ENCODE assay signal across 18 cellular contexts in genomic region chr5:140310434-140310833, GRCh38. TPM values are rescaled to one million over a fixed set of nuclear protein-coding genes. Genes with fewer than 3 reads are reported as not detected.
DNase-seq lines count a peak whose midpoint lies in the region; ATAC-seq and TF ChIP-seq lines count a peak whose summit lies in the region.
"Had no signal": no experiment of that assay in that cellular context is flagged by ENCODE, and none has a peak within 500 bp of the region (broad histone marks: within the 10 kb centered on the region; RNA-seq: fewer than 3 reads in every experiment).

No MANE protein-coding gene starts in this region.

- intact Hi-C loops in left ventricle myocardium superior (cut with micrococcal nuclease), result no loop called here
- intact Hi-C loops in Caco-2 (cut with micrococcal nuclease; ENCODE audit: unreplicated experiment), result no loop called here

- H3K36me3 Mint-ChIP-seq in chondrocyte (ENCODE audit: low read depth) (no peaks in the 10 kb centered on the region), Caco-2 (ENCODE audit: insufficient read depth, unreplicated experiment) (no peaks in the 10 kb centered on the region), T-cell (no peaks in the 10 kb centered on the region)
- H3K36me3 Mint-ChIP-seq: activated CD4-positive, alpha-beta memory T cell treated with anti-CD3 and anti-CD28 coated beads for 36 hours; activated naive CD8-positive, alpha-beta T cell treated with anti-CD3 and anti-CD28 coated beads, Interleukin-2, amount 10 ng/mL, durations not matched to agents 7 days and 5 days had no signal

- H4K8ac ChIP-seq in mesenchymal stem cell (ENCODE audit: low read length), result no peak overlapping the region

- ATAC-seq in left ventricle myocardium superior, result no peak
- ATAC-seq in GM18519 (IDR thresholded peaks at IDR 0.05; ENCODE audit: low FRiP score, unreplicated experiment), result no peak
- ATAC-seq in T-cell (replicated peaks in 1 of 4), result no peak

- no peak overlapping the region for H2AK5ac ChIP-seq in mesenchymal stem cell (ENCODE audit: low read length, severe bottlenecking)

- peaks cover 31% of the 10 kb centered on the region for H3K4me1 Mint-ChIP-seq in chondrocyte (ENCODE audit: low read depth)
- peaks cover 26% of the 10 kb centered on the region for H3K4me1 Mint-ChIP-seq in Caco-2 (ENCODE audit: low read depth, unreplicated experiment)
- H3K4me1 Mint-ChIP-seq in T-cell, result no peaks in the 10 kb centered on the region

- no peak overlapping the region for H4K91ac ChIP-seq in mesenchymal stem cell (ENCODE audit: low read length)

- H3K4me1 ChIP-seq in cardiac muscle cell (ENCODE audit: low read depth) (peaks cover 20% of the 10 kb centered on the region), mesenchymal stem cell (ENCODE audit: control insufficient read depth, insufficient read depth, low read depth, low read length) (peaks cover 11% of the 10 kb centered on the region), Caco-2 (peaks cover 16% of the 10 kb centered on the region)
- H3K4me1 ChIP-seq: breast epithelium had no signal

- no peak overlapping the region for H3K18ac ChIP-seq in mesenchymal stem cell (ENCODE audit: low read depth in 1 of 2, low read length in 2 of 2)

- no TSS peak for BruUV-seq in Caco-2 (replicated peaks; lab: Mats Ljungman, UMichigan)

- no peak overlapping the region for H3K4ac ChIP-seq in mesenchymal stem cell (ENCODE audit: low read depth in 1 of 2, low read length in 2 of 2)

- no peaks in the 10 kb centered on the region for H3K9me3 ChIP-seq in cardiac muscle cell (ENCODE audit: low read depth)
- H3K9me3 ChIP-seq in mesenchymal stem cell (ENCODE audit: control insufficient read depth, low read length), result no peaks in the 10 kb centered on the region
- H3K9me3 ChIP-seq in Caco-2, result no peaks in the 10 kb centered on the region
- H3K9me3 ChIP-seq: breast epithelium, ovary had no signal

- no peak overlapping the region for H3K9ac ChIP-seq in mesenchymal stem cell (ENCODE audit: low read length)

- no peak overlapping the region for H3K4me2 ChIP-seq in mesenchymal stem cell (ENCODE audit: low read length, poor library complexity, severe bottlenecking)

- H3K27ac Mint-ChIP-seq in chondrocyte (ENCODE audit: unreplicated experiment) (peak overlapping the region; percentile 76), Caco-2 (ENCODE audit: unreplicated experiment) (no peak overlapping the region), T-cell (no peak overlapping the region)
- H3K27ac Mint-ChIP-seq: activated CD4-positive, alpha-beta memory T cell treated with anti-CD3 and anti-CD28 coated beads for 36 hours; activated naive CD8-positive, alpha-beta T cell treated with anti-CD3 and anti-CD28 coated beads, Interleukin-2, amount 10 ng/mL, durations not matched to agents 7 days and 5 days had no signal

- DNase-seq in cardiac muscle cell (ENCODE audit: low read depth in 1 of 2, low spot score in 1 of 2), result no peak
- no peak for DNase-seq in left ventricle myocardium superior
- DNase-seq in chondrocyte (ENCODE audit: low spot score), result no peak
- DNase-seq in mesenchymal stem cell, result peak; percentile 62
- DNase-seq in Caco-2, result no peak
- no peak for DNase-seq in activated effector memory CD4-positive, alpha-beta T cell treated with anti-CD3 and anti-CD28 coated beads, Interleukin-2, amount 50 U/mL, for 16 hours
- no peak for DNase-seq in T-cell
- DNase-seq: 8988T; activated CD4-positive, alpha-beta memory T cell treated with anti-CD3 and anti-CD28 coated beads for 36 hours; activated naive CD8-positive, alpha-beta T cell treated with anti-CD3 and anti-CD28 coated beads, Interleukin-2, amount 10 ng/mL, durations not matched to agents 7 days and 5 days; activated T-cell treated with anti-CD3 and anti-CD28 coated beads, Interleukin-2, amount 50 U/mL, for 48 hours; H7; Karpas-422; NCI-H1105; ovary had no signal

- H3K27me3 Mint-ChIP-seq in chondrocyte (ENCODE audit: low read depth), result no peaks in the 10 kb centered on the region
- H3K27me3 Mint-ChIP-seq in Caco-2 (ENCODE audit: insufficient read depth, unreplicated experiment), result no peaks in the 10 kb centered on the region
- peaks cover 4 to 5% of the 10 kb centered on the region in 2 donors for H3K27me3 Mint-ChIP-seq in T-cell

- no peak overlapping the region for H3K14ac ChIP-seq in mesenchymal stem cell (ENCODE audit: low read length in 2 of 2)

- CTCF ChIA-PET in Caco-2 (lab: Charles Lee), result interaction anchor here (0.6 to 1.0 kb wide), 2 partner anchors 10 to 1016 kb away, joined by 4 to 5 read pairs; no protein-coding TSS in a partner anchor
- CTCF ChIA-PET in T-cell (lab: Charles Lee), result interaction anchor here in 1 of 2 donors (0.6 to 0.7 kb wide), 2 partner anchors 132 to 364 kb away, joined by 4 to 7 read pairs; no protein-coding TSS in a partner anchor

- H2BK5ac ChIP-seq in mesenchymal stem cell (ENCODE audit: low read depth, low read length, poor library complexity, severe bottlenecking), result no peak overlapping the region

- no peak overlapping the region for H2BK12ac ChIP-seq in mesenchymal stem cell (ENCODE audit: low read length in 2 of 2)

- no peak overlapping the region for H2AFZ ChIP-seq in mesenchymal stem cell (ENCODE audit: low read depth, low read length)

- no peaks in the 10 kb centered on the region for H3K27me3 ChIP-seq in cardiac muscle cell
- H3K27me3 ChIP-seq in mesenchymal stem cell (ENCODE audit: control insufficient read depth in 1 of 2, insufficient read depth in 1 of 2, low read length in 2 of 2), result no peaks in the 10 kb centered on the region
- no peaks in the 10 kb centered on the region for H3K27me3 ChIP-seq in Caco-2 (replicated peaks; ENCODE audit: control insufficient read depth, insufficient read depth, low read length)
- H3K27me3 ChIP-seq: breast epithelium, ovary had no signal

- H3K4me3 Mint-ChIP-seq in chondrocyte (ENCODE audit: unreplicated experiment), result no peak overlapping the region
- H3K4me3 Mint-ChIP-seq in Caco-2 (ENCODE audit: unreplicated experiment), result no peak overlapping the region
- no peak overlapping the region for H3K4me3 Mint-ChIP-seq in T-cell
- H3K4me3 Mint-ChIP-seq: activated CD4-positive, alpha-beta memory T cell treated with anti-CD3 and anti-CD28 coated beads for 36 hours; activated naive CD8-positive, alpha-beta T cell treated with anti-CD3 and anti-CD28 coated beads, Interleukin-2, amount 10 ng/mL, durations not matched to agents 7 days and 5 days; CD14-positive monocyte had no signal

- WGBS in mesenchymal stem cell, result 97% methylated on average over 1 of the region's 2 CpGs

- H3K36me3 ChIP-seq in cardiac muscle cell (no peaks in the 10 kb centered on the region), mesenchymal stem cell (ENCODE audit: control insufficient read depth in 1 of 2, insufficient read depth in 2 of 2, low read depth in 1 of 2, low read length in 2 of 2) (no peaks in the 10 kb centered on the region), Caco-2 (ENCODE audit: control insufficient read depth, insufficient read depth, low read length) (no peaks in the 10 kb centered on the region)
- H3K36me3 ChIP-seq: breast epithelium, ovary had no signal

- TF ChIP-seq CTCF in cardiac muscle cell (IDR thresholded peaks at IDR 0.05; ENCODE audit: low read depth, low read length), result no peak
- TF ChIP-seq CTCF in chondrocyte (IDR thresholded peaks at IDR 0.05), result no peak
- TF ChIP-seq CTCF in Caco-2 (IDR thresholded peaks at IDR 0.05; ENCODE audit: insufficient read depth in 1 of 2, low read depth in 1 of 2, low read length in 1 of 2, severe bottlenecking in 1 of 2, unreplicated experiment in 1 of 2), result no peak

- H2BK120ac ChIP-seq in mesenchymal stem cell (ENCODE audit: low read depth, low read length), result no peak overlapping the region

- H3K79me1 ChIP-seq in mesenchymal stem cell (replicated peaks; ENCODE audit: low read length, poor library complexity, severe bottlenecking), result no peaks in the 10 kb centered on the region

- H3K4me3 ChIP-seq in cardiac muscle cell (no peak overlapping the region), mesenchymal stem cell (ENCODE audit: insufficient read depth in 1 of 2, low read depth in 1 of 2, low read length in 2 of 2) (no peak overlapping the region), Caco-2 (ENCODE audit: low read depth, low read length) (no peak overlapping the region)
- H3K4me3 ChIP-seq: breast epithelium, ovary had no signal

- H3K27ac ChIP-seq in cardiac muscle cell (peak overlapping the region; percentile 50), mesenchymal stem cell (ENCODE audit: low read length, poor library complexity, severe bottlenecking) (peak overlapping the region; percentile 21)
- H3K27ac ChIP-seq: ovary had no signal

- H2BK15ac ChIP-seq in mesenchymal stem cell (ENCODE audit: low read depth, poor library complexity, severe bottlenecking), result no peak overlapping the region

- POLR2A ChIA-PET in Caco-2 (lab: Charles Lee) (no interaction called here), T-cell (lab: Charles Lee) (no interaction called here)

- H3K9me3 Mint-ChIP-seq in chondrocyte (ENCODE audit: low read depth) (no peaks in the 10 kb centered on the region), Caco-2 (ENCODE audit: unreplicated experiment) (no peaks in the 10 kb centered on the region), T-cell (no peaks in the 10 kb centered on the region)
- H3K9me3 Mint-ChIP-seq: activated CD4-positive, alpha-beta memory T cell treated with anti-CD3 and anti-CD28 coated beads for 36 hours; activated naive CD8-positive, alpha-beta T cell treated with anti-CD3 and anti-CD28 coated beads, Interleukin-2, amount 10 ng/mL, durations not matched to agents 7 days and 5 days; CD14-positive monocyte had no signal

- H3K23ac ChIP-seq in mesenchymal stem cell (ENCODE audit: low read length in 2 of 2), result no peak overlapping the region

RNA-seq across cellular contexts. Expression of gene PFDN1, which starts 7.5 kb away (rescaled TPM):
- total RNA-seq in cardiac muscle cell (129 and 195 TPM in 2 replicates), left ventricle myocardium superior (68.1 TPM), chondrocyte (44.5 to 50.5 TPM (median 49.0 TPM) in 3 replicates), Caco-2 (2022) (81.1 and 82.3 TPM in 2 replicates), T-cell (10 to 100 TPM; 26.9 to 32.2 (median 28.1) TPM)
- 113 and 139 TPM in 2 replicates for polyA plus RNA-seq in cardiac muscle cell
- 289 TPM for polyA plus RNA-seq in mesenchymal stem cell (2013, experiment 1 of 2)
- polyA plus RNA-seq in mesenchymal stem cell (2013, experiment 2 of 2), result 256 TPM

RNA-seq across cellular contexts. Expression of gene HBEGF, which starts 36.0 kb away (rescaled TPM):
- total RNA-seq in cardiac muscle cell (4.9 TPM in 2 replicates), left ventricle myocardium superior (21.9 TPM), chondrocyte (2.8 to 8.0 TPM (median 7.2 TPM) in 3 replicates), Caco-2 (2022) (5.2 and 5.8 TPM in 2 replicates), T-cell (1 to 10 TPM in 3 of 5 donors, under 1 TPM in 2; 0.47 to 2.8 (median 1.9) TPM)
- 3.7 and 5.1 TPM in 2 replicates for polyA plus RNA-seq in cardiac muscle cell
- polyA plus RNA-seq in mesenchymal stem cell (2013, experiment 1 of 2), result 5.8 TPM
- polyA plus RNA-seq in mesenchymal stem cell (2013, experiment 2 of 2), result 5.7 TPM

RNA-seq across cellular contexts. Expression of gene SLC4A9, which starts 49.6 kb away (rescaled TPM):
- total RNA-seq in cardiac muscle cell (not detected in 2 replicates), left ventricle myocardium superior (not detected), chondrocyte (not detected in 3 replicates), Caco-2 (2022) (0.11 and 0.35 TPM in 2 replicates), T-cell (under 1 TPM in 1 of 5 donors, not detected in 4; 0.18 TPM)
- polyA plus RNA-seq in cardiac muscle cell, result 0.06 TPM in 1 of 2 replicates, not detected in the other
- not detected for polyA plus RNA-seq in mesenchymal stem cell (2013, experiment 1 of 2)
- polyA plus RNA-seq in mesenchymal stem cell (2013, experiment 2 of 2), result not detected
- total RNA-seq: breast epithelium, H7 had no signal
- polyA plus RNA-seq: CD14-positive monocyte, ovary had no signal
